Comparison of ENCODE assay signal across 18 cellular contexts in genomic region chrX:76126851-76127250, GRCh38. TPM values are rescaled to one million over a fixed set of nuclear protein-coding genes. Genes with fewer than 3 reads are reported as not detected.
DNase-seq lines count a peak whose midpoint lies in the region; TF ChIP-seq lines count a peak whose summit lies in the region.
"Had no signal": no experiment of that assay in that cellular context is flagged by ENCODE, and none has a peak within 500 bp of the region (broad histone marks: within the 10 kb centered on the region; RNA-seq: fewer than 3 reads in every experiment).

No MANE protein-coding gene starts in this region.

- no peak overlapping the region for H3K4me2 ChIP-seq in mesendoderm (ENCODE audit: low read length)
- H3K4me2 ChIP-seq: A549; BLaER1 treated with 17β-estradiol and CSF1 and Interleukin-3, amounts not matched to agents 10 nM and 100 nM had no signal

- H3K4me1 ChIP-seq in endodermal cell (ENCODE audit: control insufficient read depth, insufficient read depth, low read length) (no peaks in the 10 kb centered on the region), mesendoderm (ENCODE audit: control insufficient read depth, low read depth, low read length) (no peaks in the 10 kb centered on the region), ovary (ENCODE audit: insufficient read depth) (no peaks in the 10 kb centered on the region)
- H3K4me1 ChIP-seq: A549; BLaER1 treated with 17β-estradiol and CSF1 and Interleukin-3, amounts not matched to agents 10 nM and 100 nM; Caco-2 had no signal

- no peak overlapping the region for H3K9ac ChIP-seq in endodermal cell (ENCODE audit: extremely low read depth, low read length, poor library complexity, severe bottlenecking)
- H3K9ac ChIP-seq in mesendoderm (ENCODE audit: low read length) = no peak overlapping the region
- H3K9ac ChIP-seq: BLaER1 treated with 17β-estradiol and CSF1 and Interleukin-3, amounts not matched to agents 10 nM and 100 nM had no signal

- intact Hi-C loops in ovary (cut with DNase I) = no loop called here

- TF ChIP-seq POLR2A in ovary (IDR thresholded peaks at IDR 0.05) = no peak

- peaks cover 1% of the 10 kb centered on the region for H3K36me3 Mint-ChIP-seq in endodermal cell (ENCODE audit: low read depth)
- H3K36me3 Mint-ChIP-seq: CD8-positive, alpha-beta T cell had no signal

- no peak overlapping the region for H3K18ac ChIP-seq in mesendoderm (ENCODE audit: low read length)

- no peak overlapping the region for H2AK5ac ChIP-seq in mesendoderm (ENCODE audit: low read length)

- TF ChIP-seq EP300 in ovary (IDR thresholded peaks at IDR 0.05) = no peak

- H3K79me2 ChIP-seq in mesendoderm (ENCODE audit: control insufficient read depth, insufficient read depth, low read length) = no peaks in the 10 kb centered on the region

- no peak overlapping the region for H4K8ac ChIP-seq in mesendoderm (ENCODE audit: low read depth, low read length)

- no peak overlapping the region for H4K5ac ChIP-seq in mesendoderm (ENCODE audit: low read length)

- H3K4me1 Mint-ChIP-seq in endodermal cell = peaks cover 8% of the 10 kb centered on the region
- H3K4me1 Mint-ChIP-seq: B cell had no signal

- no peaks in the 10 kb centered on the region for H3K36me3 ChIP-seq in endodermal cell (ENCODE audit: control insufficient read depth, insufficient read depth, low read length)
- H3K36me3 ChIP-seq in mesendoderm (ENCODE audit: control insufficient read depth, insufficient read depth, low read length) = no peaks in the 10 kb centered on the region
- H3K36me3 ChIP-seq in ovary = no peaks in the 10 kb centered on the region
- H3K36me3 ChIP-seq: BLaER1 treated with 17β-estradiol and CSF1 and Interleukin-3, amounts not matched to agents 10 nM and 100 nM had no signal

- no peak overlapping the region for H3K23ac ChIP-seq in mesendoderm (ENCODE audit: low read length)

- no peak overlapping the region for H3K4me3 ChIP-seq in endodermal cell (ENCODE audit: low read length)
- H3K4me3 ChIP-seq in mesendoderm (ENCODE audit: low read length) = no peak overlapping the region
- H3K4me3 ChIP-seq in ovary = no peak overlapping the region
- H3K4me3 ChIP-seq: A549; BLaER1 treated with 17β-estradiol and CSF1 and Interleukin-3, amounts not matched to agents 10 nM and 100 nM; GM12878 had no signal

- H3K9me3 ChIP-seq in endodermal cell (ENCODE audit: control insufficient read depth, low read length) (peaks cover 11% of the 10 kb centered on the region), ovary (no peaks in the 10 kb centered on the region)
- H3K9me3 ChIP-seq: A549 had no signal

- no peak overlapping the region for H3K27ac Mint-ChIP-seq in endodermal cell
- H3K27ac Mint-ChIP-seq: B cell; CD4-positive, alpha-beta T cell; CD8-positive, alpha-beta T cell had no signal

- no peak overlapping the region for H3K4ac ChIP-seq in mesendoderm (ENCODE audit: low read depth, low read length)

- H3K9me3 Mint-ChIP-seq in endodermal cell = peaks cover 72% of the 10 kb centered on the region

- no peak overlapping the region for H2BK15ac ChIP-seq in mesendoderm (replicated peaks; ENCODE audit: low read depth)

- DNase-seq in ELF-1 (ENCODE audit: low read depth, low spot score) (peak; percentile 18), endodermal cell (peak; percentile 58), mesendoderm (peak; percentile 3), NCI-H345 treated with DMSO at 0.1 percent for 48 hours (lab: John Stamatoyannopoulos, UW; ENCODE audit: unreplicated experiment) (no peak), ovary (no peak)
- DNase-seq: AML-193; Calu3; CD4-positive, alpha-beta T cell; CD8-positive, alpha-beta T cell; DMS79 treated with DMSO at 0.1 percent for 48 hours; GDM1 had no signal

- no peak for TF ChIP-seq CTCF in endodermal cell (conservative IDR thresholded peaks at IDR 0.05)
- no peak for TF ChIP-seq CTCF in ovary (IDR thresholded peaks at IDR 0.05)

- WGBS in endodermal cell (ENCODE audit: insufficient coverage in 1 of 2, insufficient read length in 1 of 2), 2 experiments = 81 to 83% methylated on average over 1 to 6 of the region's 6 CpGs
- WGBS in mesendoderm (ENCODE audit: extremely low coverage, insufficient coverage, low lambda C conversion rate) = no CpG with 5 or more reads among the region's 6 CpGs
- WGBS in ovary, 3 donors = 74 to 79% (median 76%) methylated on average over 5 to 6 of the region's 6 CpGs

- H2BK5ac ChIP-seq in mesendoderm (ENCODE audit: low read length) = no peak overlapping the region

- H3K27me3 Mint-ChIP-seq in endodermal cell (ENCODE audit: insufficient read depth) = no peaks in the 10 kb centered on the region

- H3K27me3 ChIP-seq in endodermal cell (ENCODE audit: control insufficient read depth, insufficient read depth, low read length, poor library complexity, severe bottlenecking) (no peaks in the 10 kb centered on the region), mesendoderm (ENCODE audit: insufficient read depth, low read length, poor library complexity) (no peaks in the 10 kb centered on the region), ovary (no peaks in the 10 kb centered on the region)

- no peak overlapping the region for H2BK120ac ChIP-seq in mesendoderm (ENCODE audit: low read depth, low read length)

- H3K79me1 ChIP-seq in mesendoderm (ENCODE audit: low read length) = no peaks in the 10 kb centered on the region

- H3K56ac ChIP-seq in mesendoderm (ENCODE audit: low read length) = no peak overlapping the region

- no peak overlapping the region for H3K4me3 Mint-ChIP-seq in endodermal cell
- H3K4me3 Mint-ChIP-seq: B cell; CD4-positive, alpha-beta T cell; CD8-positive, alpha-beta T cell had no signal

- no peak overlapping the region for H3K27ac ChIP-seq in endodermal cell (ENCODE audit: low read depth, low read length)
- H3K27ac ChIP-seq in mesendoderm (ENCODE audit: low read depth, low read length) = no peak overlapping the region
- no peak overlapping the region for H3K27ac ChIP-seq in ovary
- H3K27ac ChIP-seq: 22Rv1; A549; BLaER1 treated with 17β-estradiol and CSF1 and Interleukin-3, amounts not matched to agents 10 nM and 100 nM; C4-2B had no signal

RNA-seq across cellular contexts. Expression of gene PBDC1, which starts 46.0 kb away (rescaled TPM):
- total RNA-seq in endodermal cell = 10 to 100 TPM; 37.9 to 40.6 TPM
- polyA plus RNA-seq in endodermal cell (2013, experiment 1 of 2) = 28.1 TPM
- 27.6 TPM for polyA plus RNA-seq in endodermal cell (2013, experiment 2 of 2)
- polyA plus RNA-seq in mesendoderm (2013, experiment 1 of 2) = 66.6 TPM
- 63.9 TPM for polyA plus RNA-seq in mesendoderm (2013, experiment 2 of 2)
- 10 to 100 TPM in 6 of 7 donors, 1 to 10 TPM in 1; 9.3 to 27.7 (median 21.2) TPM for total RNA-seq in ovary
- 10 to 100 TPM; 19.3 to 34.2 TPM for polyA plus RNA-seq in ovary

Comparison
In these comparisons a context has a peak if more than half of its experiments do, and no peak if none do; other contexts are left out.
1. DNase-seq: peak in ELF-1 (single experiment), endodermal cell (single experiment) and mesendoderm (single experiment); none in NCI-H345 treated with DMSO at 0.1 percent for 48 hours (single experiment) and ovary (0 of 5).